16 cellular contexts compared by ENCODE assay signal in the genomic region with DNA sequence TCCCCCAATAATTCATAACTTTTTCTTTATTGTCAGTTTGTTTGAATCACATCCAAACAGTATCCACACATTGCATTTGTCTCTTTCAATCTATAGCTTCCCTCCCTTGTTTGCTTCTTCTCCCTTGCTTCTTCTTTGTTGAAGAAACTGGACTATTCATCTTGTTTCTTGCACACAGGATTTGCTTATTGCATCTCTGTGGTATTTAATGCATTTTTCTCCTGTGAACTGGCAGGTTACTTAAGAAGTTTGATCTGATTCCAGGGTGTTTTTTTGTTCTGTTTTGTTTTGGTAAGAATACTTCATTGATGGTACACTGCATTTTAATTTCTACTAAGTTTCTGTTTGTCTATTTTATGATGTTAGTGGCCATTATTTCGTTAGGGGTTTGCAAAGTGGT.
DNase-seq lines count a peak whose midpoint lies in the region; ATAC-seq and TF ChIP-seq lines count a peak whose summit lies in the region.
"Had no signal": no experiment of that assay in that cellular context is flagged by ENCODE, and none has a peak within 500 bp of the region (broad histone marks: within the 10 kb centered on the region; RNA-seq: fewer than 3 reads in every experiment).

No MANE protein-coding gene starts in this region.

- H3K36me3 Mint-ChIP-seq in immature natural killer cell, result peaks cover 9 to 19% (median 10%) of the 10 kb centered on the region in 3 donors

- H3K4me3 ChIP-seq in mammary epithelial cell (replicated peaks in 1 of 3; ENCODE audit: insufficient read depth in 1 of 3, low read depth in 2 of 3, low read length in 3 of 3), result peak overlapping the region in 1 of 3 experiments; percentile 20
- H3K4me3 ChIP-seq: BLaER1 treated with 17β-estradiol and CSF1 and Interleukin-3, amounts not matched to agents 10 nM and 100 nM; vagina had no signal

- H3K4me1 Mint-ChIP-seq in immature natural killer cell, result no peaks in the 10 kb centered on the region

- no peaks in the 10 kb centered on the region for H3K9me3 ChIP-seq in mammary epithelial cell (replicated peaks; ENCODE audit: insufficient read depth, low read length)
- H3K9me3 ChIP-seq: vagina had no signal

- no TSS peak for BruUV-seq in mammary epithelial cell (replicated peaks; lab: Mats Ljungman, UMichigan)

- H3K27ac Mint-ChIP-seq in immature natural killer cell, result no peak overlapping the region
- H3K27ac Mint-ChIP-seq: activated naive CD8-positive, alpha-beta T cell; stimulated activated naive CD8-positive, alpha-beta T cell treated with anti-CD3 and anti-CD28 coated beads, Interleukin-15, Interleukin-2, amounts not matched to agents 100 ng/mL and 50 ng/mL, for 24 hours had no signal

- H2AFZ ChIP-seq in mammary epithelial cell (ENCODE audit: low read depth, low read length), result no peak overlapping the region

- no peak overlapping the region for H3K4me3 Mint-ChIP-seq in immature natural killer cell
- H3K4me3 Mint-ChIP-seq: activated naive CD8-positive, alpha-beta T cell; neural crest cell; stimulated activated naive CD8-positive, alpha-beta T cell treated with anti-CD3 and anti-CD28 coated beads, Interleukin-15, Interleukin-2, amounts not matched to agents 100 ng/mL and 50 ng/mL, for 24 hours had no signal

- peak overlapping the region; percentile 75 for H3K4me2 ChIP-seq in mammary epithelial cell (ENCODE audit: insufficient read depth, low read depth, low read length)

- intact Hi-C loops in mammary epithelial cell (cut with micrococcal nuclease), result loop anchor here (2.0 kb wide), 1 partner anchor 44 kb away; no protein-coding TSS in a partner anchor

- dilution Hi-C loops in mammary epithelial cell (cut with HindIII; ENCODE audit: low sequenced_read_pairs), result no loop called here

- 64% methylated on average over 1 of the region's 1 CpG for WGBS in mammary epithelial cell (ENCODE audit: low coverage, missing lambda C conversion rate)

- no peak for TF ChIP-seq CTCF in mammary epithelial cell (conservative IDR thresholded peaks at IDR 0.05 in 1 of 2, IDR thresholded peaks at IDR 0.05 in 1 of 2; ENCODE audit: extremely low read depth in 1 of 2, insufficient read depth in 1 of 2, low read depth in 1 of 2, low read length in 2 of 2)

- DNase-seq in AG08395 (ENCODE audit: low spot score) (peak; percentile 62), HT1080 (ENCODE audit: low read depth) (peak; percentile 50), mammary epithelial cell (peak; percentile 78), kidney tubule cell (ENCODE audit: low spot score) (peak; percentile 25), mucosa of gallbladder (ENCODE audit: low spot score) (no peak), immature natural killer cell (no peak), NCI-H2196 treated with DMSO at 0.1 percent for 48 hours (lab: John Stamatoyannopoulos, UW; ENCODE audit: unreplicated experiment) (no peak)
- DNase-seq: activated CD4-positive, alpha-beta T cell treated with anti-CD3 and anti-CD28 coated beads for 1 hour; MM.1S; Right ventricle myocardium superior had no signal

- H3K27ac ChIP-seq in mammary epithelial cell (ENCODE audit: insufficient read depth, low read depth, low read length), result peak overlapping the region; percentile 22
- H3K27ac ChIP-seq: BLaER1 treated with 17β-estradiol and CSF1 and Interleukin-3, amounts not matched to agents 10 nM and 100 nM; vagina had no signal

- no peaks in the 10 kb centered on the region for H3K9me3 Mint-ChIP-seq in immature natural killer cell
- H3K9me3 Mint-ChIP-seq: neural crest cell had no signal

- CTCF ChIA-PET in mammary epithelial cell (lab: Charles Lee; ENCODE audit: low non-redundant PET), result no interaction called here

- peaks cover 0 to 3% (median 0%) of the 10 kb centered on the region in 3 donors for H3K27me3 Mint-ChIP-seq in immature natural killer cell (ENCODE audit: low read depth in 3 of 3)
- H3K27me3 Mint-ChIP-seq: activated naive CD8-positive, alpha-beta T cell; stimulated activated naive CD8-positive, alpha-beta T cell treated with anti-CD3 and anti-CD28 coated beads, Interleukin-15, Interleukin-2, amounts not matched to agents 100 ng/mL and 50 ng/mL, for 24 hours had no signal

- no peaks in the 10 kb centered on the region for H3K27me3 ChIP-seq in mammary epithelial cell (ENCODE audit: insufficient read depth, low read length)
- H3K27me3 ChIP-seq: BLaER1 treated with 17β-estradiol and CSF1 and Interleukin-3, amounts not matched to agents 10 nM and 100 nM; vagina had no signal

- in situ Hi-C loops in mammary epithelial cell (cut with MboI; ENCODE audit: low sequenced_read_pairs in 2 of 2), result no loop called here

- no peaks in the 10 kb centered on the region for H3K79me2 ChIP-seq in mammary epithelial cell (ENCODE audit: insufficient read depth, low read length)

- peaks cover 19% of the 10 kb centered on the region for H3K4me1 ChIP-seq in mammary epithelial cell (ENCODE audit: insufficient read depth, low read length)
- H3K4me1 ChIP-seq: vagina had no signal

- no peak overlapping the region for H3K9ac ChIP-seq in mammary epithelial cell (ENCODE audit: insufficient read depth, low read length)
- H3K9ac ChIP-seq: BLaER1 treated with 17β-estradiol and CSF1 and Interleukin-3, amounts not matched to agents 10 nM and 100 nM had no signal

- no peaks in the 10 kb centered on the region for H4K20me1 ChIP-seq in mammary epithelial cell (ENCODE audit: insufficient read depth, low read length)
- H4K20me1 ChIP-seq: BLaER1 treated with 17β-estradiol and CSF1 and Interleukin-3, amounts not matched to agents 10 nM and 100 nM had no signal

- ATAC-seq in GM19452 (IDR thresholded peaks at IDR 0.05; ENCODE audit: unreplicated experiment), result no peak

- no peaks in the 10 kb centered on the region for H3K36me3 ChIP-seq in mammary epithelial cell (ENCODE audit: insufficient read depth, low read length)
- H3K36me3 ChIP-seq: vagina had no signal

Comparison
In these comparisons a context has a peak if more than half of its experiments do, and no peak if none do; other contexts are left out.
1. DNase-seq: peak in AG08395 (single experiment), HT1080 (single experiment), mammary epithelial cell (single experiment) and kidney tubule cell (single experiment); none in mucosa of gallbladder (single experiment), immature natural killer cell (0 of 3) and NCI-H2196 treated with DMSO at 0.1 percent for 48 hours (single experiment).